ENCODE assay signal across 1 cellular context in the genomic region with DNA sequence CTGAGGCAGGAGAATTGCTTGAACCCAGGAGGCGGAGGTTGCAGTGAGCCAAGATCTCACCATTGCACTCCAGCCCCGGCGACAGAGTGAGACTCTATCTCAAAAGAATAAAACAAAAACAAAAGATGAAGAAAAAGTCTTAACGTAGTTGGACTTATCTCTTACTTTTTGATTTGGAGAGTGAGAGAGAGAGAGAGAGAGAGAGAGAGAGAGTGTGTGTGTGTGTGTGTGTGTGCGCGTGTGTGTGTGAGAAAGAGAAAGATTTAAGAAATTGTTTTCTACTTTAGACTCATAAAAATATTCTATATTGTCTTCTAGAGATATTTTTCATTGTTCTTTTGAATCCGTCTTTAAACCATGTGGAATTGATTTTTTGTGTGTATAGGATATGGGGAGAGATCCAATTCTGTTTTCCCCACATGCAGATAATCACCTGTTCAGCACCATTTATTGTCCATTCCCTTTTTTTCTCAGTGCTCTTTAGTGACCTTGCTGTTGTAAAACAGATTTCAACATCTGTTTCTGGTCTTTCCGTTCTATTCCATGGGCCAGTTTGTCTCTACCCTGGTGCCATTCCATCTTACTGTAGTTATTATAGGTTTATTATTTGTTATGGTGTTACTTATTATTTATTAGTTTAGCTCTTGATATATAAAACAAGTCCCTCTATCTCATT.
TF ChIP-seq lines count a peak whose summit lies in the region.

No MANE protein-coding gene starts in this region.

TF ChIP-seq in WTC11, 78 proteins besides CTCF, POLR2A, EP300 and RAD21 (continued from another document):
- TF ChIP-seq, protein P1, sequence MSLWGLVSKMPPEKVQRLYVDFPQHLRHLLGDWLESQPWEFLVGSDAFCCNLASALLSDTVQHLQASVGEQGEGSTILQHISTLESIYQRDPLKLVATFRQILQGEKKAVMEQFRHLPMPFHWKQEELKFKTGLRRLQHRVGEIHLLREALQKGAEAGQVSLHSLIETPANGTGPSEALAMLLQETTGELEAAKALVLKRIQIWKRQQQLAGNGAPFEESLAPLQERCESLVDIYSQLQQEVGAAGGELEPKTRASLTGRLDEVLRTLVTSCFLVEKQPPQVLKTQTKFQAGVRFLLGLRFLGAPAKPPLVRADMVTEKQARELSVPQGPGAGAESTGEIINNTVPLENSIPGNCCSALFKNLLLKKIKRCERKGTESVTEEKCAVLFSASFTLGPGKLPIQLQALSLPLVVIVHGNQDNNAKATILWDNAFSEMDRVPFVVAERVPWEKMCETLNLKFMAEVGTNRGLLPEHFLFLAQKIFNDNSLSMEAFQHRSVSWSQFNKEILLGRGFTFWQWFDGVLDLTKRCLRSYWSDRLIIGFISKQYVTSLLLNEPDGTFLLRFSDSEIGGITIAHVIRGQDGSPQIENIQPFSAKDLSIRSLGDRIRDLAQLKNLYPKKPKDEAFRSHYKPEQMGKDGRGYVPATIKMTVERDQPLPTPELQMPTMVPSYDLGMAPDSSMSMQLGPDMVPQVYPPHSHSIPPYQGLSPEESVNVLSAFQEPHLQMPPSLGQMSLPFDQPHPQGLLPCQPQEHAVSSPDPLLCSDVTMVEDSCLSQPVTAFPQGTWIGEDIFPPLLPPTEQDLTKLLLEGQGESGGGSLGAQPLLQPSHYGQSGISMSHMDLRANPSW (CRISPR knock-in tag; conservative IDR thresholded peaks at IDR 0.05; ENCODE audit: low read depth) = no peak
- no peak for TF ChIP-seq ELF4 (CRISPR knock-in tag; IDR thresholded peaks at IDR 0.05; ENCODE audit: low read depth)
- no peak for TF ChIP-seq ESRRA (CRISPR knock-in tag; IDR thresholded peaks at IDR 0.05; ENCODE audit: borderline replicate concordance)
- TF ChIP-seq PRRX2 (CRISPR knock-in tag; IDR thresholded peaks at IDR 0.05) = no peak
- TF ChIP-seq PRDM15 (CRISPR knock-in tag; IDR thresholded peaks at IDR 0.05) = no peak
- TF ChIP-seq MLX (CRISPR knock-in tag; IDR thresholded peaks at IDR 0.05) = no peak
- no peak for TF ChIP-seq ZNF232 (CRISPR knock-in tag; IDR thresholded peaks at IDR 0.05)
- no peak for TF ChIP-seq HMGA2 (CRISPR knock-in tag; IDR thresholded peaks at IDR 0.05)
- TF ChIP-seq, protein P2, sequence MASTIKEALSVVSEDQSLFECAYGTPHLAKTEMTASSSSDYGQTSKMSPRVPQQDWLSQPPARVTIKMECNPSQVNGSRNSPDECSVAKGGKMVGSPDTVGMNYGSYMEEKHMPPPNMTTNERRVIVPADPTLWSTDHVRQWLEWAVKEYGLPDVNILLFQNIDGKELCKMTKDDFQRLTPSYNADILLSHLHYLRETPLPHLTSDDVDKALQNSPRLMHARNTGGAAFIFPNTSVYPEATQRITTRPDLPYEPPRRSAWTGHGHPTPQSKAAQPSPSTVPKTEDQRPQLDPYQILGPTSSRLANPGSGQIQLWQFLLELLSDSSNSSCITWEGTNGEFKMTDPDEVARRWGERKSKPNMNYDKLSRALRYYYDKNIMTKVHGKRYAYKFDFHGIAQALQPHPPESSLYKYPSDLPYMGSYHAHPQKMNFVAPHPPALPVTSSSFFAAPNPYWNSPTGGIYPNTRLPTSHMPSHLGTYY (CRISPR knock-in tag; IDR thresholded peaks at IDR 0.05) = no peak
- TF ChIP-seq TP53 (CRISPR knock-in tag; IDR thresholded peaks at IDR 0.05) = no peak
- TF ChIP-seq, protein P3, sequence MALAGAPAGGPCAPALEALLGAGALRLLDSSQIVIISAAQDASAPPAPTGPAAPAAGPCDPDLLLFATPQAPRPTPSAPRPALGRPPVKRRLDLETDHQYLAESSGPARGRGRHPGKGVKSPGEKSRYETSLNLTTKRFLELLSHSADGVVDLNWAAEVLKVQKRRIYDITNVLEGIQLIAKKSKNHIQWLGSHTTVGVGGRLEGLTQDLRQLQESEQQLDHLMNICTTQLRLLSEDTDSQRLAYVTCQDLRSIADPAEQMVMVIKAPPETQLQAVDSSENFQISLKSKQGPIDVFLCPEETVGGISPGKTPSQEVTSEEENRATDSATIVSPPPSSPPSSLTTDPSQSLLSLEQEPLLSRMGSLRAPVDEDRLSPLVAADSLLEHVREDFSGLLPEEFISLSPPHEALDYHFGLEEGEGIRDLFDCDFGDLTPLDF (CRISPR knock-in tag; IDR thresholded peaks at IDR 0.05) = no peak
- no peak for TF ChIP-seq FOXK1 (CRISPR knock-in tag; IDR thresholded peaks at IDR 0.05)
- TF ChIP-seq, protein P4, sequence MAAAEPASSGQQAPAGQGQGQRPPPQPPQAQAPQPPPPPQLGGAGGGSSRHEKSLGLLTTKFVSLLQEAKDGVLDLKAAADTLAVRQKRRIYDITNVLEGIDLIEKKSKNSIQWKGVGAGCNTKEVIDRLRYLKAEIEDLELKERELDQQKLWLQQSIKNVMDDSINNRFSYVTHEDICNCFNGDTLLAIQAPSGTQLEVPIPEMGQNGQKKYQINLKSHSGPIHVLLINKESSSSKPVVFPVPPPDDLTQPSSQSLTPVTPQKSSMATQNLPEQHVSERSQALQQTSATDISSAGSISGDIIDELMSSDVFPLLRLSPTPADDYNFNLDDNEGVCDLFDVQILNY (CRISPR knock-in tag; IDR thresholded peaks at IDR 0.05) = no peak
- no peak for TF ChIP-seq TCF7 (CRISPR knock-in tag; IDR thresholded peaks at IDR 0.05; ENCODE audit: low read depth)
